In genomic region chr6:25311251-25311910, GRCh38 we compare ENCODE assay signal across 12 cellular contexts. TPM values are rescaled to one million over a fixed set of nuclear protein-coding genes. Genes with fewer than 3 reads are reported as not detected.
DNase-seq lines count a peak whose midpoint lies in the region; ATAC-seq, FAIRE-seq and TF ChIP-seq lines count a peak whose summit lies in the region.
"Had no signal": no experiment of that assay in that cellular context is flagged by ENCODE, and none has a peak within 500 bp of the region (broad histone marks: within the 10 kb centered on the region; RNA-seq: fewer than 3 reads in every experiment).

No MANE protein-coding gene starts in this region.

- FAIRE-seq in kidney (lab: Jason Lieb, UNC), result no peak

- TF ChIP-seq CTCF in HFFc6 (IDR thresholded peaks at IDR 0.05) (no peak), kidney (IDR thresholded peaks at IDR 0.05; ENCODE audit: borderline replicate concordance, extremely low read depth, insufficient read depth) (no peak)

- no peaks in the 10 kb centered on the region for H3K27me3 Mint-ChIP-seq in HFFc6 (ENCODE audit: insufficient read depth)
- H3K27me3 Mint-ChIP-seq: activated naive CD4-positive, alpha-beta T cell treated with anti-CD3 and anti-CD28 coated beads, Interleukin-2, amount 10 ng/mL, durations not matched to agents 7 days and 5 days; CD4-positive, CD25-positive, alpha-beta regulatory T cell had no signal

- H3K27ac Mint-ChIP-seq in HFFc6, result peak overlapping the region; percentile 83
- H3K27ac Mint-ChIP-seq: activated naive CD4-positive, alpha-beta T cell treated with anti-CD3 and anti-CD28 coated beads, Interleukin-2, amount 10 ng/mL, durations not matched to agents 7 days and 5 days had no signal

- H3K4me1 Mint-ChIP-seq in HFFc6 (ENCODE audit: low read depth), result peaks cover 54% of the 10 kb centered on the region

- H3K4me3 Mint-ChIP-seq in HFFc6, result peak overlapping the region; percentile 67
- H3K4me3 Mint-ChIP-seq: activated naive CD4-positive, alpha-beta T cell treated with anti-CD3 and anti-CD28 coated beads, Interleukin-2, amount 10 ng/mL, durations not matched to agents 7 days and 5 days; CD4-positive, CD25-positive, alpha-beta regulatory T cell had no signal

- no peaks in the 10 kb centered on the region for H3K36me3 ChIP-seq in kidney (ENCODE audit: control insufficient read depth in 1 of 2, insufficient read depth in 2 of 2, low read length in 2 of 2)
- H3K36me3 ChIP-seq: gastrocnemius medialis had no signal

- no peak overlapping the region for H3K4me3 ChIP-seq in kidney (ENCODE audit: low read length in 2 of 2)
- H3K4me3 ChIP-seq: gastrocnemius medialis had no signal

- peaks cover 0 to 3% of the 10 kb centered on the region in 2 donors for H3K4me1 ChIP-seq in kidney (ENCODE audit: control insufficient read depth in 1 of 2, insufficient read depth in 1 of 2, low read depth in 1 of 2, low read length in 2 of 2)
- H3K4me1 ChIP-seq: gastrocnemius medialis had no signal

- H3K36me3 Mint-ChIP-seq in HFFc6 (ENCODE audit: low read depth), result no peaks in the 10 kb centered on the region; the same call in 1 of the 2 replicates
- H3K36me3 Mint-ChIP-seq: activated naive CD4-positive, alpha-beta T cell treated with anti-CD3 and anti-CD28 coated beads, Interleukin-2, amount 10 ng/mL, durations not matched to agents 7 days and 5 days; CD4-positive, CD25-positive, alpha-beta regulatory T cell had no signal

- in situ Hi-C loops in ACHN (cut with HindIII; ENCODE audit: low pct_ligation_motif_present, low pct_unique_long_range_greater_than_20kb, low sequenced_read_pairs), result no loop called here

- ATAC-seq in GM21737 (IDR thresholded peaks at IDR 0.05; ENCODE audit: unreplicated experiment) (no peak), GM21529 (IDR thresholded peaks at IDR 0.05; ENCODE audit: unreplicated experiment) (no peak)

- no peak overlapping the region for H3K27ac ChIP-seq in kidney (ENCODE audit: low read depth in 2 of 2, low read length in 2 of 2)
- H3K27ac ChIP-seq: gastrocnemius medialis, VCaP had no signal

- no peaks in the 10 kb centered on the region for H3K9me3 ChIP-seq in kidney (ENCODE audit: control insufficient read depth in 1 of 2, low read length in 2 of 2)
- H3K9me3 ChIP-seq: gastrocnemius medialis had no signal

- DNase-seq in ACHN (peak; percentile 57), HFFc6 (peak; percentile 83), astrocyte of the hippocampus (ENCODE audit: low read depth, low spot score) (peak; percentile 42), kidney tubule cell (ENCODE audit: low spot score) (peak; percentile 85), DMS153 (lab: John Stamatoyannopoulos, UW) (no peak), kidney (no peak)
- DNase-seq: activated naive CD4-positive, alpha-beta T cell treated with anti-CD3 and anti-CD28 coated beads, Interleukin-2, amount 10 ng/mL, durations not matched to agents 7 days and 5 days; CD4-positive, CD25-positive, alpha-beta regulatory T cell; gastrocnemius medialis had no signal

- H3K9me3 Mint-ChIP-seq in HFFc6, result no peaks in the 10 kb centered on the region
- H3K9me3 Mint-ChIP-seq: activated naive CD4-positive, alpha-beta T cell treated with anti-CD3 and anti-CD28 coated beads, Interleukin-2, amount 10 ng/mL, durations not matched to agents 7 days and 5 days; CD4-positive, CD25-positive, alpha-beta regulatory T cell had no signal

- intact Hi-C loops in kidney (cut with DNase I), result no loop called here

- no peak overlapping the region for H3K9ac ChIP-seq in kidney (ENCODE audit: low read length in 2 of 2)

RNA-seq across cellular contexts. Expression of gene CARMIL1, which starts 32.2 kb away (rescaled TPM):
- total RNA-seq in HFFc6 (2021; fragmentation: NEBNext Ultra II Directional; extraction: Animal tissue kit (Norgen Biotek cat#: 25700)), result 10 to 100 TPM; 12.2 to 15.6 (median 13.7) TPM
- total RNA-seq in kidney, result 51.1 TPM
- 22.3 TPM for polyA plus RNA-seq in kidney (ENCODE audit: insufficient read depth, low read depth, low replicate concordance)

Comparison
In these comparisons a context has a peak if more than half of its experiments do, and no peak if none do; other contexts are left out.
1. DNase-seq: peak in ACHN (single experiment), HFFc6 (single experiment), astrocyte of the hippocampus (single experiment) and kidney tubule cell (single experiment); none in DMS153 (single experiment) and kidney (single experiment).